ENCODE assay signal across 8 cellular contexts in genomic region chr6:70884074-70884983, GRCh38.
DNase-seq lines count a peak whose midpoint lies in the region; ATAC-seq and TF ChIP-seq lines count a peak whose summit lies in the region.

No MANE protein-coding gene starts in this region.

- H3K9me3 ChIP-seq in right lobe of liver: no peaks in the 10 kb centered on the region

- TF ChIP-seq CTCF in GM13977 (IDR thresholded peaks at IDR 0.05; ENCODE audit: extremely low read depth, insufficient read depth, missing control alignments) (peak; percentile 89), coronary artery (IDR thresholded peaks at IDR 0.05) (peak; percentile 91), right lobe of liver (IDR thresholded peaks at IDR 0.05) (peak; percentile 86 to 95 (median 92))

- intact Hi-C loops in right lobe of liver (cut with DNase I): loop anchor here in 1 of 2 donors (10.0 kb wide), 1 partner anchor 180 kb away; no protein-coding TSS in a partner anchor

- H3K27ac ChIP-seq in coronary artery (no peak overlapping the region), right lobe of liver (no peak overlapping the region)

- in situ Hi-C loops in GM13977 (cut with MboI; ENCODE audit: low pct_unique_long_range_greater_than_20kb, low sequenced_read_pairs, unreplicated experiment): loop anchor here (10.0 kb wide), 1 partner anchor 180 kb away; no protein-coding TSS in a partner anchor

- ATAC-seq in HG02981 (IDR thresholded peaks at IDR 0.05; ENCODE audit: unreplicated experiment) (peak; percentile 83), right lobe of liver (peak; percentile 94 to 99 (median 96))

- H3K4me3 ChIP-seq in coronary artery: no peak overlapping the region
- no peak overlapping the region for H3K4me3 ChIP-seq in right lobe of liver

- WGBS in right lobe of liver (ENCODE audit: insufficient coverage, low coverage, low lambda C conversion rate, missing lambda C conversion rate): 29% methylated on average over 15 of the region's 17 CpGs

- TF ChIP-seq POLR2A in right lobe of liver (IDR thresholded peaks at IDR 0.05): no peak

- H3K27me3 ChIP-seq in right lobe of liver: no peaks in the 10 kb centered on the region

- no peaks in the 10 kb centered on the region for H3K4me1 ChIP-seq in right lobe of liver

- DNase-seq in 8988T (peak; percentile 59), GM13977 (ENCODE audit: low spot score) (peak; percentile 75), NCI-H2196 (lab: John Stamatoyannopoulos, UW; ENCODE audit: unreplicated experiment) (peak; percentile 75), coronary artery (ENCODE audit: low spot score) (no peak), right lobe of liver (peak; percentile 59 to 67 (median 60))
- peak; percentile 22 for DNase-seq in activated CD4-positive, alpha-beta T cell treated with anti-CD3 and anti-CD28 coated beads for 1 hour
- peak; percentile 4 for DNase-seq in stimulated activated CD8-positive, alpha-beta memory T cell treated with anti-CD3 and anti-CD28 coated beads, Interleukin-12 subunit alpha, Interleukin-12 subunit beta, amount 100 ng/mL, for 4 hours (ENCODE audit: low read depth)

- no peaks in the 10 kb centered on the region for H3K36me3 ChIP-seq in right lobe of liver
